Comparison of ENCODE assay signal across 8 cellular contexts in genomic region chr7:107725138-107725740, GRCh38. TPM values are rescaled to one million over a fixed set of nuclear protein-coding genes. Genes with fewer than 3 reads are reported as not detected.
DNase-seq lines count a peak whose midpoint lies in the region; ATAC-seq, FAIRE-seq and TF ChIP-seq lines count a peak whose summit lies in the region.

No MANE protein-coding gene starts in this region.

- ATAC-seq in K562 (peak; percentile 75), GM18517 (IDR thresholded peaks at IDR 0.05; ENCODE audit: unreplicated experiment) (no peak), GM21360 (IDR thresholded peaks at IDR 0.05; ENCODE audit: unreplicated experiment) (no peak)

- FAIRE-seq in K562 (lab: Jason Lieb, UNC): peak; percentile 88

- no peaks in the 10 kb centered on the region for H3K27me3 ChIP-seq in K562 (ENCODE audit: control insufficient read depth in 2 of 2, insufficient read depth in 2 of 2, low read length in 2 of 2)
- H3K27me3 ChIP-seq in kidney epithelial cell (ENCODE audit: control insufficient read depth, insufficient read depth, low read length): peaks cover 2% of the 10 kb centered on the region

- no TSS peak for BruUV-seq in K562 (replicated peaks; lab: Mats Ljungman, UMichigan)

- CTCF ChIA-PET in K562 (lab: Yijun Ruan, JAX; ENCODE audit: low intra/inter-chr PET ratio): interaction anchor here (0.6 to 3.9 kb wide), 6 partner anchors 145 to 523 kb away, joined by 3 to 25 read pairs (median 6); partner anchors contain the start of gene BCAP29

- no peaks in the 10 kb centered on the region for H3K79me2 ChIP-seq in K562 (ENCODE audit: control insufficient read depth, insufficient read depth, low read length)

- H3K36me3 ChIP-seq in K562 (ENCODE audit: control insufficient read depth, insufficient read depth, low read length) (no peaks in the 10 kb centered on the region), kidney epithelial cell (ENCODE audit: control insufficient read depth, insufficient read depth, low read length) (no peaks in the 10 kb centered on the region)

- H3K27ac ChIP-seq in K562 (ENCODE audit: extremely low read depth, low read depth, low read length): no peak overlapping the region

- H2AFZ ChIP-seq in K562 (ENCODE audit: low read depth, low read length): no peak overlapping the region

- H3K9ac ChIP-seq in K562 (ENCODE audit: insufficient read depth in 1 of 2, low read depth in 2 of 2, low read length in 2 of 2): no peak overlapping the region

- no peak for TF ChIP-seq EP300 in K562 (IDR thresholded peaks at IDR 0.05; ENCODE audit: low read length)

- H4K20me1 ChIP-seq in K562 (replicated peaks; ENCODE audit: control insufficient read depth, insufficient read depth, low read length): no peaks in the 10 kb centered on the region

- intact Hi-C loops in K562 (cut with micrococcal nuclease): loop anchor here (1.0 to 2.0 kb wide), 4 partner anchors 144 to 523 kb away; partner anchors contain the start of gene BCAP29

- no peaks in the 10 kb centered on the region for H3K9me1 ChIP-seq in K562 (ENCODE audit: control insufficient read depth, insufficient read depth, low read length)

- in situ Hi-C loops in K562 (cut with MboI): loop anchor here (10.0 to 25.0 kb wide), 2 partner anchors 412 to 530 kb away; partner anchors contain the start of gene LAMB4

- POLR2A ChIA-PET in K562 (lab: Yijun Ruan, JAX): no interaction called here

- H3K4me1 ChIP-seq in K562 (replicated peaks in 1 of 2; ENCODE audit: control insufficient read depth in 2 of 2, insufficient read depth in 2 of 2, low read length in 2 of 2): peaks cover 0 to 6% of the 10 kb centered on the region in 2 experiments; a peak in 1 of 5 replicates

- no peak overlapping the region for H3K4me3 ChIP-seq in Jurkat, Clone E6-1 (ENCODE audit: low read length)
- H3K4me3 ChIP-seq in K562 (no peak overlapping the region), kidney epithelial cell (ENCODE audit: low read depth, low read length) (no peak overlapping the region)

- TF ChIP-seq CTCF in K562 (IDR thresholded peaks at IDR 0.05 in 2 of 3, conservative IDR thresholded peaks at IDR 0.05 in 1 of 3; ENCODE audit: insufficient read depth in 2 of 3, low read depth in 1 of 3, low read length in 3 of 3): peak; percentile 56 to 91 (median 79); a peak in 5 of 6 replicates
- peak; percentile 56 for TF ChIP-seq CTCF in kidney epithelial cell (IDR thresholded peaks at IDR 0.05; ENCODE audit: insufficient read depth, low read length, poor library complexity, severe bottlenecking)

- TF ChIP-seq POLR2A in K562 (conservative IDR thresholded peaks at IDR 0.05): no peak

- WGBS in K562 (ENCODE audit: insufficient coverage, low coverage, missing lambda C conversion rate): 10% methylated on average over 4 of the region's 4 CpGs

- DNase-seq in Daoy (ENCODE audit: low read depth) (peak; percentile 76), SHP77 (lab: John Stamatoyannopoulos, UW) (peak; percentile 6 to 30), K562 (ENCODE audit: extremely low read depth in 1 of 4, low spot score in 3 of 4) (peak; percentile 63 to 83 (median 70)), kidney epithelial cell (ENCODE audit: low read depth) (peak; percentile 5)
- DNase-seq in Jurkat, Clone E6-1 (ENCODE audit: low read depth, low spot score): peak; percentile 47
- DNase-seq in stimulated activated CD4-positive, alpha-beta T cell treated with anti-CD3 and anti-CD28 coated beads, Interleukin-2, amount 100 ng/mL, for 48 hours: peak; percentile 48

- no peaks in the 10 kb centered on the region for H3K9me3 ChIP-seq in K562 (replicated peaks; ENCODE audit: control insufficient read depth, insufficient read depth, low read depth, low read length)

- no peak overlapping the region for H3K4me2 ChIP-seq in K562 (ENCODE audit: insufficient read depth, low read length)

- TF ChIP-seq RAD21 in K562 (CRISPR knock-in tag; conservative IDR thresholded peaks at IDR 0.05 in 1 of 2, IDR thresholded peaks at IDR 0.05 in 1 of 2): peak; percentile 94 to 95

TF ChIP-seq in K562, 482 proteins besides CTCF, POLR2A, EP300 and RAD21 (continues in another document):
- TF ChIP-seq SMAD3 (CRISPR knock-in tag; conservative IDR thresholded peaks at IDR 0.05) (0 out of 2 replicates have a peak, but pooled peaks have one; percentile 31), GATA2 (CRISPR knock-in tag; IDR thresholded peaks at IDR 0.05) (peak; percentile 52; the same call in 1 of the 2 replicates), ARNT (IDR thresholded peaks at IDR 0.05) (peak in 1 of 2 experiments; percentile 44; a peak in 1 of 4 replicates), ZNF146 (CRISPR knock-in tag; IDR thresholded peaks at IDR 0.05; ENCODE audit: unreplicated experiment) (no peak), THRAP3 (IDR thresholded peaks at IDR 0.05; ENCODE audit: borderline replicate concordance) (peak; percentile 35; the same call in 1 of the 2 replicates), DEAF1 (CRISPR knock-in tag; IDR thresholded peaks at IDR 0.05) (peak; percentile 84), MEIS2 (IDR thresholded peaks at IDR 0.05; ENCODE audit: partially characterized antibody) (peak; percentile 76), FOXA3 (CRISPR knock-in tag; conservative IDR thresholded peaks at IDR 0.05 in 1 of 2, IDR thresholded peaks at IDR 0.05 in 1 of 2) (0 out of 4 replicates have a peak, but pooled peaks of 1 of the 2 experiments have one; percentile 12), GATAD2B (IDR thresholded peaks at IDR 0.05; ENCODE audit: borderline replicate concordance) (peak; percentile 56; the same call in 1 of the 2 replicates), POLR2AphosphoS2 (IDR thresholded peaks at IDR 0.05; ENCODE audit: low read length) (no peak), BCLAF1 (IDR thresholded peaks at IDR 0.05; ENCODE audit: borderline replicate concordance in 1 of 2, control insufficient read depth in 1 of 2, low read depth in 2 of 2, low read length in 1 of 2) (no peak), FIP1L1 (IDR thresholded peaks at IDR 0.05; ENCODE audit: low read depth, low read length, poor library complexity, severe bottlenecking) (no peak)

RNA-seq across cellular contexts. Expression of gene CBLL1, which starts 18.7 kb away (rescaled TPM):
- 39.6 and 54.1 TPM in 2 replicates for total RNA-seq in Daoy (2014; rRNA removed; shearing (Covaris generic))
- 39.3 TPM for polyA plus RNA-seq in Jurkat, Clone E6-1 (2012; ENCODE audit: insufficient read depth, insufficient read length)
- total RNA-seq in K562 (2011; cell fraction: chromatin; rRNA removed; ENCODE audit: low replicate concordance): 34.6 and 71.6 TPM in 2 replicates
- total RNA-seq in K562 (2011; cell fraction: nucleolus; rRNA removed): 12.8 and 16.8 TPM in 2 replicates
- 30.2 and 45.5 TPM in 2 replicates for total RNA-seq in K562 (2011; cell fraction: nucleoplasm; rRNA removed)
- total RNA-seq in K562 (2014; rRNA removed): 20.7 and 23.5 TPM in 2 replicates
- total RNA-seq in K562 (2014; rRNA removed; fragmentation: Illumina TruSeq; extraction: Trizol): 45.4 and 47.0 TPM in 2 replicates
- 53.2 and 59.0 TPM in 2 replicates for total RNA-seq in K562 (2015; rRNA removed; fragmentation: Illumina TruSeq; extraction: Trizol)
- total RNA-seq in K562 (2021): 39.8 and 40.2 TPM in 2 replicates
- polyA plus RNA-seq in K562 (2011; rRNA removed): 14.7 and 22.5 TPM in 2 replicates
- 15.1 and 16.9 TPM in 2 replicates for polyA plus RNA-seq in K562 (2011; cell fraction: cytosol; rRNA removed)
- polyA plus RNA-seq in K562 (2011; cell fraction: nucleus; rRNA removed): 34.0 and 44.0 TPM in 2 replicates
- 38.4 and 48.8 TPM in 2 replicates for polyA plus RNA-seq in K562 (2012)
- 58.5 and 67.9 TPM in 2 replicates for polyA plus RNA-seq in K562 (2014; fragmentation: Illumina TruSeq; extraction: Trizol)
- 10 to 100 TPM; 17.4 to 35.4 TPM for polyA plus RNA-seq in K562 (2014; fragmentation: Nextera tagmentation; extraction: Ambion mirVana)
- 14.8 and 15.7 TPM in 2 replicates for polyA plus RNA-seq in K562 (2014; rRNA removed)
- polyA minus RNA-seq in K562 (2011; rRNA and poly(A)+ RNA removed): 35.7 and 38.3 TPM in 2 replicates
- polyA minus RNA-seq in K562 (2011; cell fraction: cytosol; rRNA and poly(A)+ RNA removed): 31.4 and 42.8 TPM in 2 replicates
- polyA minus RNA-seq in K562 (2011; cell fraction: nucleus; rRNA and poly(A)+ RNA removed): 49.4 and 57.8 TPM in 2 replicates
- total RNA-seq in kidney epithelial cell: 26.7 and 42.3 TPM in 2 replicates

Comparison
In these comparisons a context has a peak if more than half of its experiments do, and no peak if none do; other contexts are left out.
1. DNase-seq: peak in every context shown above with its lines; median percentile 76 in Daoy; 70 in K562; 48 in stimulated activated CD4-positive, alpha-beta T cell treated with anti-CD3 and anti-CD28 coated beads, Interleukin-2, amount 100 ng/mL, for 48 hours; 47 in Jurkat, Clone E6-1; 18 in SHP77; 5 in kidney epithelial cell.